ENCODE assay signal across 24 cellular contexts in genomic region chr21:24014381-24014780, GRCh38.
DNase-seq lines count a peak whose midpoint lies in the region; ATAC-seq and TF ChIP-seq lines count a peak whose summit lies in the region.
"Had no signal": no experiment of that assay in that cellular context is flagged by ENCODE, and none has a peak within 500 bp of the region (broad histone marks: within the 10 kb centered on the region; RNA-seq: fewer than 3 reads in every experiment).

No MANE protein-coding gene starts in this region.

- no peaks in the 10 kb centered on the region for H3K36me3 Mint-ChIP-seq in T-cell
- H3K36me3 Mint-ChIP-seq: CD4-positive, CD25-positive, alpha-beta regulatory T cell had no signal

- ATAC-seq in RWPE2 (ENCODE audit: low read depth) (no peak), foreskin keratinocyte (no peak), T-cell (replicated peaks in 1 of 4) (no peak), HG03520 (IDR thresholded peaks at IDR 0.05; ENCODE audit: unreplicated experiment) (no peak), HG02852 (IDR thresholded peaks at IDR 0.05; ENCODE audit: unreplicated experiment) (no peak)
- ATAC-seq: activated T-cell treated with anti-CD3 and anti-CD28 coated beads, Interleukin-2, amount 50 U/mL, for 4 hours; gastroesophageal sphincter; stimulated activated naive CD8-positive, alpha-beta T cell treated with anti-CD3 and anti-CD28 coated beads, Interleukin-15, amount 100 ng/mL, for 72 hours had no signal

- no peaks in the 10 kb centered on the region for H3K36me3 ChIP-seq in RWPE2 (ENCODE audit: low read depth)
- H3K36me3 ChIP-seq: gastroesophageal sphincter, MG63, transverse colon had no signal

- H3K4me1 ChIP-seq in RWPE2 (ENCODE audit: insufficient read depth, poor library complexity, severe bottlenecking) (no peaks in the 10 kb centered on the region), foreskin keratinocyte (no peaks in the 10 kb centered on the region)
- H3K4me1 ChIP-seq: gastroesophageal sphincter, transverse colon had no signal

- peaks cover 2 to 3% (median 3%) of the 10 kb centered on the region in 3 donors for H3K9me3 Mint-ChIP-seq in T-cell

- peak; percentile 48 for TF ChIP-seq CTCF in 22Rv1 (IDR thresholded peaks at IDR 0.05)
- TF ChIP-seq CTCF in RWPE2 (IDR thresholded peaks at IDR 0.05; ENCODE audit: poor library complexity, severe bottlenecking) = peak; percentile 28
- TF ChIP-seq CTCF in foreskin keratinocyte (conservative IDR thresholded peaks at IDR 0.05) = peak; percentile 12

- H3K4me1 Mint-ChIP-seq in T-cell = no peaks in the 10 kb centered on the region
- H3K4me1 Mint-ChIP-seq: CD4-positive, CD25-positive, alpha-beta regulatory T cell; stimulated activated naive CD8-positive, alpha-beta T cell treated with anti-CD3 and anti-CD28 coated beads, Interleukin-15, amount 100 ng/mL, for 72 hours had no signal

- CTCF ChIA-PET in T-cell (lab: Charles Lee) = no interaction called here

- H3K27me3 ChIP-seq in RWPE2 (ENCODE audit: insufficient read depth, poor library complexity, severe bottlenecking) = peaks cover 3% of the 10 kb centered on the region
- no peaks in the 10 kb centered on the region for H3K27me3 ChIP-seq in foreskin keratinocyte
- H3K27me3 ChIP-seq: gastroesophageal sphincter, MG63, transverse colon had no signal

- H3K27ac Mint-ChIP-seq in T-cell = no peak overlapping the region
- H3K27ac Mint-ChIP-seq: CD4-positive, CD25-positive, alpha-beta regulatory T cell; IgD-negative memory B cell had no signal

- H3K4me3 ChIP-seq in RWPE2 (ENCODE audit: severe bottlenecking) = no peak overlapping the region
- H3K4me3 ChIP-seq: gastroesophageal sphincter, MG63, transverse colon had no signal

- H3K27ac ChIP-seq in 22Rv1 (no peak overlapping the region), RWPE2 (ENCODE audit: poor library complexity, severe bottlenecking) (no peak overlapping the region), foreskin keratinocyte (no peak overlapping the region)
- H3K27ac ChIP-seq: gastroesophageal sphincter, transverse colon had no signal

- peak; percentile 8 for DNase-seq in ELR (ENCODE audit: low read depth)
- DNase-seq in RWPE2 (ENCODE audit: low spot score) = no peak
- DNase-seq in foreskin keratinocyte = no peak
- DNase-seq in NCI-H526 treated with DMSO at 0.1 percent for 48 hours (lab: John Stamatoyannopoulos, UW) = no peak
- DNase-seq in T-cell = no peak
- DNase-seq: ACHN; activated CD4-positive, alpha-beta T cell treated with anti-CD3 and anti-CD28 coated beads for 1 hour; activated naive CD4-positive, alpha-beta T cell; activated T-cell treated with anti-CD3 and anti-CD28 coated beads, Interleukin-2, amount 50 U/mL, for 4 hours; amniotic stem cell; CD4-positive, CD25-positive, alpha-beta regulatory T cell; erythroblast; GDM1; H7; MG63; NCI-H524 treated with DMSO at 0.1 percent for 48 hours; retina; stimulated activated naive CD8-positive, alpha-beta T cell treated with anti-CD3 and anti-CD28 coated beads, Interleukin-15, amount 100 ng/mL, for 72 hours; transverse colon had no signal

- POLR2A ChIA-PET in T-cell (lab: Charles Lee) = no interaction called here

- H3K4me3 Mint-ChIP-seq in T-cell = no peak overlapping the region
- H3K4me3 Mint-ChIP-seq: activated T-cell treated with anti-CD3 and anti-CD28 coated beads, Interleukin-2, amount 50 U/mL, for 4 hours; CD4-positive, CD25-positive, alpha-beta regulatory T cell; IgD-negative memory B cell; stimulated activated naive CD8-positive, alpha-beta T cell treated with anti-CD3 and anti-CD28 coated beads, Interleukin-15, amount 100 ng/mL, for 72 hours had no signal

- H3K27me3 Mint-ChIP-seq in T-cell = no peaks in the 10 kb centered on the region
- H3K27me3 Mint-ChIP-seq: CD4-positive, CD25-positive, alpha-beta regulatory T cell; IgD-negative memory B cell; stimulated activated naive CD8-positive, alpha-beta T cell treated with anti-CD3 and anti-CD28 coated beads, Interleukin-15, amount 100 ng/mL, for 72 hours had no signal

- H3K9me3 ChIP-seq in RWPE2 (ENCODE audit: severe bottlenecking) = no peaks in the 10 kb centered on the region
- H3K9me3 ChIP-seq: gastroesophageal sphincter, MG63, transverse colon had no signal
